16 cellular contexts compared by ENCODE assay signal in genomic region chr10:125132331-125132730, GRCh38. TPM values are rescaled to one million over a fixed set of nuclear protein-coding genes. Genes with fewer than 3 reads are reported as not detected.
A peak's percentile ranks its signal among the peaks of the same experiment; 100 is the strongest.
DNase-seq lines count a peak whose midpoint lies in the region; ATAC-seq and TF ChIP-seq lines count a peak whose summit lies in the region.
"Had no signal": no experiment of that assay in that cellular context is flagged by ENCODE, and none has a peak within 500 bp of the region (broad histone marks: within the 10 kb centered on the region; RNA-seq: fewer than 3 reads in every experiment).

No MANE protein-coding gene starts in this region.

- H3K27me3 Mint-ChIP-seq in endothelial cell (ENCODE audit: unreplicated experiment), result peaks cover 6% of the 10 kb centered on the region

- peaks cover 49% of the 10 kb centered on the region for H3K4me1 Mint-ChIP-seq in endothelial cell (ENCODE audit: unreplicated experiment)

- POLR2A ChIA-PET in HCT116 (lab: Charles Lee), result no interaction called here
- POLR2A ChIA-PET in GM10248 (lab: Yijun Ruan, JAX), result no interaction called here

- H3K4me3 ChIP-seq in HCT116 (replicated peaks in 1 of 2; ENCODE audit: low read depth in 1 of 2, low read length in 2 of 2), result no peak overlapping the region
- H3K4me3 ChIP-seq in fibroblast of villous mesenchyme (ENCODE audit: low read depth, low read length), result no peak overlapping the region
- H3K4me3 ChIP-seq in psoas muscle, result no peak overlapping the region

- RAD21 ChIA-PET in HCT116 (lab: Charles Lee; ENCODE audit: low non-redundant PET in 1 of 2, low total read pairs in 2 of 2, uncharacterized antibody in 2 of 2, unreplicated experiment in 2 of 2), result no interaction called here

- H3K4me2 ChIP-seq in HCT116 (ENCODE audit: low read length), result no peak overlapping the region
- H3K4me2 ChIP-seq: SK-N-SH had no signal

- WGBS in psoas muscle, 3 donors, result 25 to 58% (median 42%) methylated on average over 4 of the region's 4 CpGs

- no peaks in the 10 kb centered on the region for H3K9me3 ChIP-seq in HCT116 (ENCODE audit: control insufficient read depth in 1 of 2, insufficient read depth in 1 of 2, low read depth in 1 of 2, low read length in 2 of 2)
- H3K9me3 ChIP-seq in psoas muscle, result no peaks in the 10 kb centered on the region
- H3K9me3 ChIP-seq: SK-N-SH had no signal

- no peaks in the 10 kb centered on the region for H3K27me3 ChIP-seq in HCT116 (ENCODE audit: insufficient read depth, low read length)
- no peaks in the 10 kb centered on the region for H3K27me3 ChIP-seq in psoas muscle (ENCODE audit: insufficient read depth in 3 of 3, low read length in 2 of 3)

- H2AFZ ChIP-seq in HCT116 (ENCODE audit: low read depth, low read length, poor library complexity, severe bottlenecking), result no peak overlapping the region

- H3K36me3 ChIP-seq in HCT116 (ENCODE audit: control insufficient read depth in 1 of 2, insufficient read depth in 2 of 2, low read length in 2 of 2) (peaks cover 0 to 21% of the 10 kb centered on the region in 2 experiments; a peak in 1 of 4 replicates), psoas muscle (ENCODE audit: insufficient read depth in 1 of 2, low read depth in 1 of 2) (peaks cover 0 to 7% of the 10 kb centered on the region in 2 donors)

- CTCF ChIA-PET in HCT116 (lab: Charles Lee), result no interaction called here
- CTCF ChIA-PET in GM10248 (lab: Yijun Ruan, JAX), result no interaction called here

- TF ChIP-seq POLR2A in HCT116 (IDR thresholded peaks at IDR 0.05; ENCODE audit: borderline replicate concordance, extremely low read depth, insufficient read depth, insufficient read length), result no peak

- H3K9ac ChIP-seq in HCT116 (ENCODE audit: low read length), result no peak overlapping the region
- H3K9ac ChIP-seq: SK-N-SH had no signal

- H3K9me2 ChIP-seq in HCT116 (ENCODE audit: insufficient read depth), result no peaks in the 10 kb centered on the region
- H3K9me2 ChIP-seq: SK-N-SH had no signal

- no peak overlapping the region for H3K4me3 Mint-ChIP-seq in endothelial cell (ENCODE audit: unreplicated experiment)
- H3K4me3 Mint-ChIP-seq: CD8-positive, alpha-beta T cell had no signal

- no peak for TF ChIP-seq CTCF in HCT116 (IDR thresholded peaks at IDR 0.05 in 2 of 3, conservative IDR thresholded peaks at IDR 0.05 in 1 of 3; ENCODE audit: borderline replicate concordance in 1 of 3, insufficient read depth in 1 of 3, low read depth in 2 of 3, low read length in 2 of 3)
- TF ChIP-seq CTCF in fibroblast of villous mesenchyme (IDR thresholded peaks at IDR 0.05; ENCODE audit: insufficient read depth, low read depth, low read length), result no peak
- TF ChIP-seq CTCF in psoas muscle (IDR thresholded peaks at IDR 0.05), result no peak
- TF ChIP-seq CTCF in endothelial cell (IDR thresholded peaks at IDR 0.05; ENCODE audit: unreplicated experiment), result no peak
- no peak for TF ChIP-seq CTCF in GM10248 (IDR thresholded peaks at IDR 0.05; ENCODE audit: control extremely low read depth, extremely low read depth, low read depth, missing control alignments)

- ATAC-seq in HCT116 (no peak), psoas muscle (peak in 2 of 4 donors; percentile 26 to 53)
- ATAC-seq: CD8-positive, alpha-beta T cell; Panc1 had no signal

- no peaks in the 10 kb centered on the region for H3K9me3 Mint-ChIP-seq in endothelial cell (ENCODE audit: unreplicated experiment)
- H3K9me3 Mint-ChIP-seq: CD8-positive, alpha-beta T cell had no signal

- intact Hi-C loops in HCT116 (cut with micrococcal nuclease) (no loop called here), psoas muscle (cut with DNase I) (no loop called here)

- no peak overlapping the region for H3K27ac Mint-ChIP-seq in endothelial cell (ENCODE audit: unreplicated experiment)
- H3K27ac Mint-ChIP-seq: CD8-positive, alpha-beta T cell had no signal

- DNase-seq in DMS 273 (lab: John Stamatoyannopoulos, UW; ENCODE audit: unreplicated experiment) (peak; percentile 36), DMS 273 treated with DMSO at 0.1 percent for 48 hours (lab: John Stamatoyannopoulos, UW) (no peak), HCT116 (ENCODE audit: low read depth, low spot score) (no peak), fibroblast of villous mesenchyme (ENCODE audit: low read depth) (peak; percentile 38), psoas muscle (no peak), endothelial cell (ENCODE audit: low spot score) (no peak), mucosa of gallbladder (ENCODE audit: low spot score) (no peak), GM10248 (ENCODE audit: extremely low spot score) (no peak)
- DNase-seq: CD8-positive, alpha-beta T cell; GDM1; Kasumi-1; NCI-H187; Right ventricle myocardium superior; SK-N-SH had no signal

- no peak for TF ChIP-seq RAD21 in HCT116 (IDR thresholded peaks at IDR 0.05; ENCODE audit: low read depth)

- H3K27ac ChIP-seq in HCT116 (ENCODE audit: low read depth, low read length) (no peak overlapping the region), psoas muscle (peak overlapping the region; percentile 98)
- H3K27ac ChIP-seq: 22Rv1 had no signal

- TSS peak; percentile 6 for BruUV-seq in HCT116 (replicated peaks; lab: Mats Ljungman, UMichigan)

- H3K36me3 Mint-ChIP-seq in endothelial cell (ENCODE audit: low read depth, unreplicated experiment), result peaks cover 40% of the 10 kb centered on the region
- H3K36me3 Mint-ChIP-seq: CD8-positive, alpha-beta T cell had no signal

- peaks cover 97% of the 10 kb centered on the region for H3K79me2 ChIP-seq in HCT116 (ENCODE audit: insufficient read depth, low read length)

- peaks cover 10% of the 10 kb centered on the region; the same call in 1 of the 2 replicates for H4K20me1 ChIP-seq in HCT116 (ENCODE audit: insufficient read depth)

- H3K4me1 ChIP-seq in HCT116 (ENCODE audit: control insufficient read depth in 1 of 2, insufficient read depth in 2 of 2, low read length in 2 of 2) (peaks cover 0 to 45% of the 10 kb centered on the region in 2 experiments; a peak in 1 of 4 replicates), psoas muscle (peaks cover 69% of the 10 kb centered on the region)

TF ChIP-seq in HCT116, 20 proteins besides CTCF, POLR2A, EP300 and RAD21:
- TF ChIP-seq JUND (IDR thresholded peaks at IDR 0.05), result no peak
- TF ChIP-seq CEBPB (IDR thresholded peaks at IDR 0.05; ENCODE audit: low read depth), result no peak
- TF ChIP-seq EZH2phosphoT487 (IDR thresholded peaks at IDR 0.05; ENCODE audit: borderline replicate concordance), result no peak
- no peak for TF ChIP-seq FOSL1 (IDR thresholded peaks at IDR 0.05; ENCODE audit: low read depth)
- no peak for TF ChIP-seq SIN3A (IDR thresholded peaks at IDR 0.05; ENCODE audit: low read depth)
- TF ChIP-seq, protein P1, sequence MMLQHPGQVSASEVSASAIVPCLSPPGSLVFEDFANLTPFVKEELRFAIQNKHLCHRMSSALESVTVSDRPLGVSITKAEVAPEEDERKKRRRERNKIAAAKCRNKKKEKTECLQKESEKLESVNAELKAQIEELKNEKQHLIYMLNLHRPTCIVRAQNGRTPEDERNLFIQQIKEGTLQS (IDR thresholded peaks at IDR 0.05), result no peak
- no peak for TF ChIP-seq TCF7L2 (IDR thresholded peaks at IDR 0.05; ENCODE audit: borderline replicate concordance, extremely low read depth, insufficient read depth, insufficient read length)
- TF ChIP-seq SRF (IDR thresholded peaks at IDR 0.05; ENCODE audit: low read depth), result no peak
- no peak for TF ChIP-seq CBX3 (IDR thresholded peaks at IDR 0.05; ENCODE audit: low read depth)
- no peak for TF ChIP-seq ZBTB33 (IDR thresholded peaks at IDR 0.05; ENCODE audit: extremely low read depth, insufficient replicate concordance, low read length)
- no peak for TF ChIP-seq ELF1 (IDR thresholded peaks at IDR 0.05; ENCODE audit: borderline replicate concordance, low read depth)
- TF ChIP-seq, protein P2, sequence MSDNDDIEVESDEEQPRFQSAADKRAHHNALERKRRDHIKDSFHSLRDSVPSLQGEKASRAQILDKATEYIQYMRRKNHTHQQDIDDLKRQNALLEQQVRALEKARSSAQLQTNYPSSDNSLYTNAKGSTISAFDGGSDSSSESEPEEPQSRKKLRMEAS (IDR thresholded peaks at IDR 0.05), result no peak
- no peak for TF ChIP-seq ZNF274 (IDR thresholded peaks at IDR 0.05; ENCODE audit: low read depth, low read length)
- no peak for TF ChIP-seq SP1 (IDR thresholded peaks at IDR 0.05; ENCODE audit: low read depth)
- TF ChIP-seq EZH2 (IDR thresholded peaks at IDR 0.05), result no peak
- TF ChIP-seq ZFX (IDR thresholded peaks at IDR 0.05), result no peak
- TF ChIP-seq POLR2AphosphoS5 (IDR thresholded peaks at IDR 0.05; ENCODE audit: low read depth, low read length), result no peak

RNA-seq across cellular contexts. Expression of gene CTBP2, which starts 28.0 kb away (rescaled TPM):
- total RNA-seq in HCT116 (2021; ENCODE audit: unreplicated experiment) (144 TPM), fibroblast of villous mesenchyme (74.3 and 84.7 TPM in 2 replicates), psoas muscle (10 to 100 TPM; 31.8 to 49.8 (median 33.8) TPM), endothelial cell (ENCODE audit: unreplicated experiment) (145 TPM), mucosa of gallbladder (99.5 TPM)
- 136 and 187 TPM in 2 replicates for polyA plus RNA-seq in HCT116 (2012)
- polyA plus RNA-seq in psoas muscle, result 10 to 100 TPM; 14.7 to 41.8 (median 15.2) TPM

Comparison
In these comparisons a context has a peak if more than half of its experiments do, and no peak if none do; other contexts are left out.
1. DNase-seq: peak in DMS 273 (single experiment) and fibroblast of villous mesenchyme (single experiment); none in DMS 273 treated with DMSO at 0.1 percent for 48 hours (single experiment), HCT116 (single experiment), psoas muscle (0 of 2), endothelial cell (single experiment), mucosa of gallbladder (single experiment) and GM10248 (single experiment).